Comparison of ENCODE assay signal across 23 cellular contexts in genomic region chr16:9381399-9381798, GRCh38.
"Had no signal": no experiment of that assay in that cellular context is flagged by ENCODE, and none has a peak within 500 bp of the region (broad histone marks: within the 10 kb centered on the region; RNA-seq: fewer than 3 reads in every experiment).

No MANE protein-coding gene starts in this region.

- ATAC-seq: effector memory CD8-positive, alpha-beta T cell; esophagus mucosa; foreskin keratinocyte; gastrocnemius medialis; gastroesophageal sphincter; heart left ventricle; heart right ventricle had no signal

- H3K27ac ChIP-seq: colonic mucosa, coronary artery, epithelial cell of prostate, esophagus muscularis mucosa, esophagus squamous epithelium, foreskin keratinocyte, gastrocnemius medialis, gastroesophageal sphincter, heart left ventricle, heart right ventricle had no signal

- DNase-seq: colonic mucosa; cortex of kidney; dermis blood vessel endothelial cell; dorsolateral prefrontal cortex; effector CD4-positive, alpha-beta T cell; effector CD8-positive, alpha-beta T cell; effector memory CD4-positive, alpha-beta T cell; effector memory CD8-positive, alpha-beta T cell; endodermal cell; erythroblast; esophagus squamous epithelium; foreskin fibroblast; foreskin keratinocyte; foreskin melanocyte; gastrocnemius medialis; glutamatergic neuron; heart left ventricle; heart right ventricle had no signal
